8 cellular contexts compared by ENCODE assay signal in genomic region chr5:31581498-31582099, GRCh38. TPM values are rescaled to one million over a fixed set of nuclear protein-coding genes. Genes with fewer than 3 reads are reported as not detected.
A peak's percentile ranks its signal among the peaks of the same experiment; 100 is the strongest.
DNase-seq lines count a peak whose midpoint lies in the region; ATAC-seq, FAIRE-seq and TF ChIP-seq lines count a peak whose summit lies in the region.

No MANE protein-coding gene starts in this region.

- H3K36me3 ChIP-seq in CD4-positive, alpha-beta memory T cell (ENCODE audit: insufficient read depth, low read length), result no peaks in the 10 kb centered on the region
- no peaks in the 10 kb centered on the region for H3K36me3 ChIP-seq in esophagus squamous epithelium

- DNase-seq in CD4-positive, alpha-beta memory T cell, result peak in 4 of 5 donors; percentile 8 to 32 (median 28)
- DNase-seq in HTR-8/SVneo (ENCODE audit: insufficient read length, low spot score) (peak; percentile 33), RKO (ENCODE audit: low spot score) (peak; percentile 63), esophagus squamous epithelium (lab: John Stamatoyannopoulos, UW) (no peak), pulmonary artery endothelial cell (ENCODE audit: low read depth, low spot score) (peak; percentile 1), activated gamma-delta T cell treated with Interleukin-2 at 50 U/mL for 16 hours (no peak)
- DNase-seq in activated CD4-positive, alpha-beta memory T cell treated with anti-CD3 and anti-CD28 coated beads for 36 hours, result no peak
- no peak for DNase-seq in stimulated activated naive CD8-positive, alpha-beta T cell treated with anti-CD3 and anti-CD28 coated beads, Interleukin-15, amount 100 ng/mL, for 72 hours

- H3K4me3 ChIP-seq in CD4-positive, alpha-beta memory T cell (ENCODE audit: low read length in 2 of 2), result no peak overlapping the region
- H3K4me3 ChIP-seq in esophagus squamous epithelium, result no peak overlapping the region

- no peaks in the 10 kb centered on the region for H3K36me3 Mint-ChIP-seq in CD4-positive, alpha-beta memory T cell
- no peaks in the 10 kb centered on the region for H3K36me3 Mint-ChIP-seq in activated CD4-positive, alpha-beta memory T cell treated with anti-CD3 and anti-CD28 coated beads for 36 hours

- H3K27ac ChIP-seq in CD4-positive, alpha-beta memory T cell (ENCODE audit: low read depth, low read length), result no peak overlapping the region
- H3K27ac ChIP-seq in esophagus squamous epithelium, result no peak overlapping the region

- no peak overlapping the region for H3K27ac Mint-ChIP-seq in CD4-positive, alpha-beta memory T cell
- H3K27ac Mint-ChIP-seq in activated CD4-positive, alpha-beta memory T cell treated with anti-CD3 and anti-CD28 coated beads for 36 hours, result no peak overlapping the region
- H3K27ac Mint-ChIP-seq in stimulated activated naive CD8-positive, alpha-beta T cell treated with anti-CD3 and anti-CD28 coated beads, Interleukin-15, amount 100 ng/mL, for 72 hours, result no peak overlapping the region

- no peak for ATAC-seq in stimulated activated naive CD8-positive, alpha-beta T cell treated with anti-CD3 and anti-CD28 coated beads, Interleukin-15, amount 100 ng/mL, for 72 hours

- peak in 5 of 6 experiments; percentile 26 to 66 (median 44) for TF ChIP-seq CTCF in esophagus squamous epithelium (IDR thresholded peaks at IDR 0.05)

- no peaks in the 10 kb centered on the region for H3K27me3 ChIP-seq in CD4-positive, alpha-beta memory T cell (ENCODE audit: insufficient read depth, low read length)
- H3K27me3 ChIP-seq in esophagus squamous epithelium, result peaks cover 0 to 10% (median 0%) of the 10 kb centered on the region in 4 donors

- no peaks in the 10 kb centered on the region for H3K4me1 ChIP-seq in CD4-positive, alpha-beta memory T cell (ENCODE audit: insufficient read depth, low read length)
- H3K4me1 ChIP-seq in esophagus squamous epithelium, result no peaks in the 10 kb centered on the region

- POLR2A ChIA-PET in CD4-positive, alpha-beta memory T cell (lab: Charles Lee; ENCODE audit: partially characterized antibody), result no interaction called here
- POLR2A ChIA-PET in activated CD4-positive, alpha-beta memory T cell treated with anti-CD3 and anti-CD28 coated beads for 36 hours (lab: Charles Lee), result no interaction called here

- no peak overlapping the region for H3K4me3 Mint-ChIP-seq in CD4-positive, alpha-beta memory T cell
- H3K4me3 Mint-ChIP-seq in activated CD4-positive, alpha-beta memory T cell treated with anti-CD3 and anti-CD28 coated beads for 36 hours, result no peak overlapping the region
- no peak overlapping the region for H3K4me3 Mint-ChIP-seq in stimulated activated naive CD8-positive, alpha-beta T cell treated with anti-CD3 and anti-CD28 coated beads, Interleukin-15, amount 100 ng/mL, for 72 hours

- H3K9me3 Mint-ChIP-seq in CD4-positive, alpha-beta memory T cell, result no peaks in the 10 kb centered on the region
- H3K9me3 Mint-ChIP-seq in activated CD4-positive, alpha-beta memory T cell treated with anti-CD3 and anti-CD28 coated beads for 36 hours, result no peaks in the 10 kb centered on the region
- H3K9me3 Mint-ChIP-seq in stimulated activated naive CD8-positive, alpha-beta T cell treated with anti-CD3 and anti-CD28 coated beads, Interleukin-15, amount 100 ng/mL, for 72 hours, result no peaks in the 10 kb centered on the region

- no peak for FAIRE-seq in HTR-8/SVneo (lab: Jason Lieb, UNC)

- TF ChIP-seq POLR2A in esophagus squamous epithelium (IDR thresholded peaks at IDR 0.05), result no peak

- no peaks in the 10 kb centered on the region for H3K4me1 Mint-ChIP-seq in CD4-positive, alpha-beta memory T cell
- no peaks in the 10 kb centered on the region for H3K4me1 Mint-ChIP-seq in activated CD4-positive, alpha-beta memory T cell treated with anti-CD3 and anti-CD28 coated beads for 36 hours (ENCODE audit: low read depth)
- no peaks in the 10 kb centered on the region for H3K4me1 Mint-ChIP-seq in stimulated activated naive CD8-positive, alpha-beta T cell treated with anti-CD3 and anti-CD28 coated beads, Interleukin-15, amount 100 ng/mL, for 72 hours

- 29 to 34% methylated on average over 3 of the region's 3 CpGs for WGBS in esophagus squamous epithelium, 2 donors

- H3K9me3 ChIP-seq in CD4-positive, alpha-beta memory T cell (ENCODE audit: control insufficient read depth in 1 of 2, low read length in 2 of 2), result no peaks in the 10 kb centered on the region
- H3K9me3 ChIP-seq in esophagus squamous epithelium, result no peaks in the 10 kb centered on the region

- H3K27me3 Mint-ChIP-seq in CD4-positive, alpha-beta memory T cell, result peaks cover 5 to 17% of the 10 kb centered on the region in 2 donors
- H3K27me3 Mint-ChIP-seq in activated CD4-positive, alpha-beta memory T cell treated with anti-CD3 and anti-CD28 coated beads for 36 hours, result peaks cover 12% of the 10 kb centered on the region
- peaks cover 15% of the 10 kb centered on the region for H3K27me3 Mint-ChIP-seq in stimulated activated naive CD8-positive, alpha-beta T cell treated with anti-CD3 and anti-CD28 coated beads, Interleukin-15, amount 100 ng/mL, for 72 hours

- intact Hi-C loops in CD4-positive, alpha-beta memory T cell (cut with micrococcal nuclease), result loop anchor here (1.0 to 5.0 kb wide), 2 partner anchors 495 to 1841 kb away; no protein-coding TSS in a partner anchor
- intact Hi-C loops in esophagus squamous epithelium (cut with DNase I), result loop anchor here (5.0 kb wide), 2 partner anchors 226 to 501 kb away; no protein-coding TSS in a partner anchor
- intact Hi-C loops in activated CD4-positive, alpha-beta memory T cell treated with anti-CD3 and anti-CD28 coated beads for 36 hours (cut with micrococcal nuclease), result loop anchor here (1.0 to 2.0 kb wide), 3 partner anchors 495 to 1031 kb away; no protein-coding TSS in a partner anchor

- CTCF ChIA-PET in CD4-positive, alpha-beta memory T cell (lab: Charles Lee; ENCODE audit: partially characterized antibody), result interaction anchor here (0.7 to 2.4 kb wide), 4 partner anchors 227 to 747 kb away, joined by 3 to 10 read pairs (median 7); no protein-coding TSS in a partner anchor
- CTCF ChIA-PET in activated CD4-positive, alpha-beta memory T cell treated with anti-CD3 and anti-CD28 coated beads for 36 hours (lab: Charles Lee), result interaction anchor here (0.5 to 1.7 kb wide), 6 partner anchors 10 to 511 kb away, joined by 3 to 10 read pairs (median 4); no protein-coding TSS in a partner anchor

RNA-seq across cellular contexts. Expression of gene C5orf22, which starts 49.5 kb away (rescaled TPM):
- 10 to 100 TPM; 26.9 to 30.9 TPM for total RNA-seq in CD4-positive, alpha-beta memory T cell
- 10 to 100 TPM; 20.1 to 27.6 TPM for polyA plus RNA-seq in CD4-positive, alpha-beta memory T cell
- 10 to 100 TPM; 11.0 to 19.8 (median 13.5) TPM for total RNA-seq in esophagus squamous epithelium
- total RNA-seq in pulmonary artery endothelial cell, result 16.5 and 21.3 TPM in 2 replicates
- total RNA-seq in activated CD4-positive, alpha-beta memory T cell treated with anti-CD3 and anti-CD28 coated beads for 36 hours, result 10 to 100 TPM; 25.1 to 29.0 TPM

RNA-seq across cellular contexts. Expression of gene DROSHA, which starts 49.7 kb away (rescaled TPM):
- 10 to 100 TPM; 76.1 to 92.6 TPM for total RNA-seq in CD4-positive, alpha-beta memory T cell
- 10 to 100 TPM in 1 of 2 donors, 1 to 10 TPM in 1; 8.8 to 25.3 TPM for polyA plus RNA-seq in CD4-positive, alpha-beta memory T cell
- total RNA-seq in esophagus squamous epithelium, result 10 to 100 TPM; 26.1 to 36.5 (median 31.8) TPM
- total RNA-seq in pulmonary artery endothelial cell, result 42.9 and 57.3 TPM in 2 replicates
- 10 to 100 TPM; 59.6 to 66.1 TPM for total RNA-seq in activated CD4-positive, alpha-beta memory T cell treated with anti-CD3 and anti-CD28 coated beads for 36 hours

RNA-seq across cellular contexts. Expression of gene PDZD2, which starts 57.3 kb away (rescaled TPM):
- total RNA-seq in CD4-positive, alpha-beta memory T cell, result 1 to 10 TPM in 1 of 2 experiments, under 1 TPM in 1; 0.64 to 1.1 TPM
- polyA plus RNA-seq in CD4-positive, alpha-beta memory T cell, result under 1 TPM; 0.07 to 0.72 TPM
- 10 to 100 TPM; 13.7 to 26.7 (median 24.1) TPM for total RNA-seq in esophagus squamous epithelium
- 0.74 and 1.6 TPM in 2 replicates for total RNA-seq in pulmonary artery endothelial cell
- total RNA-seq in activated CD4-positive, alpha-beta memory T cell treated with anti-CD3 and anti-CD28 coated beads for 36 hours, result not detected

Comparison
In these comparisons a context has a peak if more than half of its experiments do, and no peak if none do; other contexts are left out.
1. DNase-seq: peak in CD4-positive, alpha-beta memory T cell (4 of 5), HTR-8/SVneo (single experiment), RKO (single experiment) and pulmonary artery endothelial cell (single experiment); none in esophagus squamous epithelium (single experiment), activated gamma-delta T cell treated with Interleukin-2 at 50 U/mL for 16 hours (single experiment), activated CD4-positive, alpha-beta memory T cell treated with anti-CD3 and anti-CD28 coated beads for 36 hours (single experiment) and stimulated activated naive CD8-positive, alpha-beta T cell treated with anti-CD3 and anti-CD28 coated beads, Interleukin-15, amount 100 ng/mL, for 72 hours (0 of 2).